Comparison of ENCODE assay signal across 8 cellular contexts in the genomic region with DNA sequence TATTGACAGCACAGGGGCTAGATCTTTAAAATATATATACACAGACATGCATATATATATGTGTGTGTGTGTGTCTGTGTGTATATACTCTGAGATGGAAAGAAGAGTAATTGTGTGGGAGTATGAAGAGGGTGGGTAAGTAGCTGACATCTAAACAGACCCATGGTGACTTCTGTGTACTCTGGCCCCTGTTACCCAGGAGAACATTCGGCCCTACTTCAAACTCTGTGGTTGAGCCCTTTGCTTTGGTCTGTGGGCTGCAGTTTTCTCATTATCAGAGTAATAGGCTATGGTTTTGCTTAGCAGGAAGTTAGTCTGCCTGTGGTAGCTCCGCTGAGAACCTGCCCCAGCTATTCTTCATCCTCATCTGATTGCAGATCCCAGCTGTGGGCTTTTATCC.
A peak's percentile ranks its signal among the peaks of the same experiment; 100 is the strongest.
DNase-seq lines count a peak whose midpoint lies in the region; ATAC-seq and TF ChIP-seq lines count a peak whose summit lies in the region.

No MANE protein-coding gene starts in this region.

- 0 out of 2 replicates have a peak, but pooled peaks cover 3% of the 10 kb centered on the region for H4K20me1 ChIP-seq in DND-41 (ENCODE audit: insufficient read depth, low read length)

- H3K4me2 ChIP-seq in DND-41 (ENCODE audit: insufficient read depth, low read length): peak overlapping the region; percentile 20; the same call in 1 of the 2 replicates

- peak; percentile 96 for ATAC-seq in DND-41 (ENCODE audit: insufficient read depth, low read depth)
- peak; percentile 75 for ATAC-seq in GM19463 (IDR thresholded peaks at IDR 0.05; ENCODE audit: unreplicated experiment)
- ATAC-seq in HG03558 (IDR thresholded peaks at IDR 0.05; ENCODE audit: extremely low read depth, unreplicated experiment): peak; percentile 56
- ATAC-seq in lower lobe of right lung: peak; percentile 30 to 56

- H3K9me3 ChIP-seq in DND-41 (ENCODE audit: insufficient read depth, low read length, severe bottlenecking): peaks cover 4% of the 10 kb centered on the region
- no peaks in the 10 kb centered on the region for H3K9me3 ChIP-seq in lower lobe of right lung

- H3K27me3 ChIP-seq in DND-41 (ENCODE audit: insufficient read depth, low read length, poor library complexity) (no peaks in the 10 kb centered on the region), lower lobe of right lung (ENCODE audit: low read depth) (no peaks in the 10 kb centered on the region)

- intact Hi-C loops in lower lobe of right lung (cut with DNase I): no loop called here

- H3K4me3 ChIP-seq in DND-41 (ENCODE audit: low read depth in 1 of 2, low read length in 2 of 2): no peak overlapping the region
- H3K4me3 ChIP-seq in lower lobe of right lung: no peak overlapping the region

- H3K36me3 ChIP-seq in DND-41 (ENCODE audit: insufficient read depth, low read length): peaks cover 25% of the 10 kb centered on the region; the same call in 1 of the 2 replicates
- H3K36me3 ChIP-seq in lower lobe of right lung: no peaks in the 10 kb centered on the region

- H3K27ac ChIP-seq in DND-41 (ENCODE audit: low read length) (peak overlapping the region; percentile 50), lower lobe of right lung (peak overlapping the region; percentile 63)

- peak; percentile 70 for DNase-seq in DND-41
- DNase-seq in activated CD8-positive, alpha-beta memory T cell treated with anti-CD3 and anti-CD28 coated beads for 24 hours: peak; percentile 67
- DNase-seq in lower lobe of right lung: no peak
- no peak for DNase-seq in germinal center (ENCODE audit: low spot score)
- no peak for DNase-seq in ureter (ENCODE audit: low spot score)
- DNase-seq in inferior parietal cortex (ENCODE audit: extremely low spot score): no peak

- H3K79me2 ChIP-seq in DND-41 (ENCODE audit: insufficient read depth, low read length): peaks cover 53% of the 10 kb centered on the region

- H2AFZ ChIP-seq in DND-41 (ENCODE audit: low read depth, low read length): no peak overlapping the region

- H3K4me1 ChIP-seq in DND-41 (ENCODE audit: insufficient read depth, low read length) (peaks cover 31% of the 10 kb centered on the region), lower lobe of right lung (peaks cover 51% of the 10 kb centered on the region)

- no peak overlapping the region for H3K9ac ChIP-seq in DND-41 (ENCODE audit: low read depth, low read length)

- TF ChIP-seq CTCF in DND-41 (IDR thresholded peaks at IDR 0.05; ENCODE audit: borderline replicate concordance, extremely low read depth, low read length, poor library complexity, severe bottlenecking) (no peak), lower lobe of right lung (IDR thresholded peaks at IDR 0.05) (no peak)

Comparison
In these comparisons a context has a peak if more than half of its experiments do, and no peak if none do; other contexts are left out.
1. ATAC-seq: peak in every context shown above with its lines; median percentile 96 in DND-41; 75 in GM19463; 56 in HG03558; 43 in lower lobe of right lung.
2. DNase-seq: peak in DND-41 (single experiment) and activated CD8-positive, alpha-beta memory T cell treated with anti-CD3 and anti-CD28 coated beads for 24 hours (single experiment); none in lower lobe of right lung (single experiment), germinal center (single experiment), ureter (single experiment) and inferior parietal cortex (single experiment).